In the genomic region with DNA sequence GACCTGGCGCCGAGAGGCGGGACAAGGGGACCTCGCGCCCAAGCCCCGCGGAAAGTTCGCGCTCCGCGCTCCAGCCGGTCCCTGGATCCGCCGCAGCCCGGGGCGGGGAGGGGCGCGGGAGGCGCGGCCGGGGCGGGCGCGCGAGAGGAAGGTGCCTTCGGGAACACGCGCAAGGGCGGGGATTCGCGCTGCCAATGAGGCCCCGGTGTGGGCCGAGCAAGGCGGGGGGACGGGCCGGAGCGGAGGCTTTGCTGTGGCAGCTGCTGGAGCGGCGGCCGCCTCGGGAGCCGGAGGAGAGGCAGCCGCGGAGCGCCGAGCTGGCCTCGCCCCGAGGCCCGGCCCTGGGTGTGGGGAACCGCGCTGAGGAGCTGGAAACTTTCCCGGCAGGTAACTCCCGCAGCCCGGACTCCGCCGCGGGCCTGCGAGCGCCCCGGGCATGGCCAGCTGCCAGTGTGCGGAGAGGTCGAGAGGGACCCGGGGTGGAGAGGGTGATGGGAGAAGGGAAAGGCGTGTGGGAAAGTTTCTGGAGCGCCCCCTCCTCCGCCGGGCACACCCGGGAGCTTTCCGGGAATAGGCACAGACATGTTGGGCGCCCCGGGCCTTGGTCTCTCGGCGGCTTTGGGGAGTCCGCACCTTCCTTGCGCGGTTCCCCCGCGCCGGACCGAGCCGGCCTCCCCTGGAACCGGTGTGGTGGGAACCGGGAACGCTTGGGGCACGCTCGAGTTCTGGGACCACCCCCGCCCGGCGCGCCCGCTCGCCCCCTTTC, we compare ENCODE assay signal across 8 cellular contexts. TPM values are rescaled to one million over a fixed set of nuclear protein-coding genes. Genes with fewer than 3 reads are reported as not detected.
DNase-seq lines count a peak whose midpoint lies in the region; ATAC-seq and TF ChIP-seq lines count a peak whose summit lies in the region.

TANC1 (plus strand) TSS at position 245 of the 766 bp plus-strand sequence. CDS start 97,271 bp downstream, outside the sequence.

- peaks cover 44% of the 10 kb centered on the region for H3K4me1 ChIP-seq in body of pancreas

- H3K36me3 ChIP-seq in body of pancreas (replicated peaks in 1 of 2; ENCODE audit: insufficient read depth in 1 of 2, low read depth in 2 of 2): no peaks in the 10 kb centered on the region

- H3K27me3 ChIP-seq in body of pancreas: no peaks in the 10 kb centered on the region

- intact Hi-C loops in body of pancreas (cut with DNase I): no loop called here

- H3K4me3 Mint-ChIP-seq in T-helper 17 cell: peak within 1 kb of the TSS; percentile 90

- H3K4me3 ChIP-seq in body of pancreas: peak within 1 kb of the TSS; percentile 83 to 84

- peaks cover 14% of the 10 kb centered on the region for H3K4me1 Mint-ChIP-seq in T-helper 17 cell

- peak within 1 kb of the TSS; percentile 79 to 92 (median 89) for H3K27ac ChIP-seq in body of pancreas

- ATAC-seq in GM18499 (IDR thresholded peaks at IDR 0.05; ENCODE audit: insufficient read depth, unreplicated experiment): peak; percentile 61
- peak; percentile 73 for ATAC-seq in HG02840 (IDR thresholded peaks at IDR 0.05; ENCODE audit: low FRiP score, unreplicated experiment)
- peak; percentile 93 for ATAC-seq in T-helper 17 cell
- peak; percentile 94 for ATAC-seq in body of pancreas

- TF ChIP-seq CTCF in body of pancreas (IDR thresholded peaks at IDR 0.05): no peak

- peak within 1 kb of the TSS; percentile 29 for H3K27ac Mint-ChIP-seq in T-helper 17 cell

- TF ChIP-seq POLR2A in body of pancreas (IDR thresholded peaks at IDR 0.05): peak; percentile 91 to 95 (median 94)

- peaks cover 2% of the 10 kb centered on the region for H3K36me3 Mint-ChIP-seq in T-helper 17 cell (ENCODE audit: low read depth)

- 0% methylated on average over 23 to 92 of the region's 92 CpGs for WGBS in body of pancreas, 2 donors

- H3K9me3 ChIP-seq in T-helper 17 cell (ENCODE audit: control insufficient read depth, low read length, poor library complexity, severe bottlenecking) (no peaks in the 10 kb centered on the region), body of pancreas (no peaks in the 10 kb centered on the region)

- peaks cover 25% of the 10 kb centered on the region for H3K27me3 Mint-ChIP-seq in T-helper 17 cell

- DNase-seq in NCI-H1436 treated with DMSO at 0.1 percent for 48 hours (lab: John Stamatoyannopoulos, UW): peak; percentile 46
- peak; percentile 41 to 46 (median 44) for DNase-seq in T-helper 17 cell
- DNase-seq in body of pancreas: peak; percentile 95 to 97 (median 95)
- DNase-seq in hypothalamus (lab: John Stamatoyannopoulos, UW): peak in 50 of 51 donors; percentile 43 to 96 (median 88)
- peak; percentile 75 for DNase-seq in renal cortical epithelial cell (ENCODE audit: low read depth)
- no peak for DNase-seq in AML-193 (lab: John Stamatoyannopoulos, UW)

RNA-seq across cellular contexts. Expression of gene TANC1, which starts in this region (rescaled TPM):
- total RNA-seq in T-helper 17 cell (1 to 10 TPM; 1.4 to 2.6 TPM), body of pancreas (10 to 100 TPM; 23.1 to 23.3 TPM), renal cortical epithelial cell (14.8 and 44.0 TPM in 2 replicates)

Comparison
In these comparisons a context has a peak if more than half of its experiments do, and no peak if none do; other contexts are left out.
1. DNase-seq: peak in NCI-H1436 treated with DMSO at 0.1 percent for 48 hours (single experiment), T-helper 17 cell (3 of 3), body of pancreas (4 of 4), hypothalamus (50 of 51) and renal cortical epithelial cell (single experiment); none in AML-193 (0 of 2).
2. Peak in every context shown above with its lines, with median percentiles within 50 percentile points of each other: ATAC-seq.